Comparison of ENCODE assay signal across 10 cellular contexts in genomic region chr19:48968179-48968661, GRCh38. TPM values are rescaled to one million over a fixed set of nuclear protein-coding genes. Genes with fewer than 3 reads are reported as not detected.
DNase-seq lines count a peak whose midpoint lies in the region; ATAC-seq and TF ChIP-seq lines count a peak whose summit lies in the region.
"Had no signal": no experiment of that assay in that cellular context is flagged by ENCODE, and none has a peak within 500 bp of the region (broad histone marks: within the 10 kb centered on the region; RNA-seq: fewer than 3 reads in every experiment).

No MANE protein-coding gene starts in this region.

- ATAC-seq in GM21529 (IDR thresholded peaks at IDR 0.05; ENCODE audit: unreplicated experiment) (no peak), GM21576 (IDR thresholded peaks at IDR 0.05; ENCODE audit: unreplicated experiment) (no peak)
- ATAC-seq: activated CD4-positive, alpha-beta T cell treated with anti-CD3 and anti-CD28 coated beads for 36 hours had no signal

- H3K4me3 ChIP-seq in thyroid gland (replicated peaks in 1 of 3): no peak overlapping the region
- H3K4me3 ChIP-seq: lung had no signal

- intact Hi-C loops in activated naive CD4-positive, alpha-beta T cell treated with anti-CD3 and anti-CD28 coated beads for 36 hours (cut with micrococcal nuclease): loop anchor here (5.0 kb wide), 1 partner anchor 111 kb away; no protein-coding TSS in a partner anchor
- intact Hi-C loops in thyroid gland (cut with DNase I): no loop called here

- no peak for TF ChIP-seq CTCF in thyroid gland (IDR thresholded peaks at IDR 0.05)

- no peaks in the 10 kb centered on the region for H3K27me3 Mint-ChIP-seq in activated naive CD4-positive, alpha-beta T cell treated with anti-CD3 and anti-CD28 coated beads for 36 hours (ENCODE audit: low read depth)
- H3K27me3 Mint-ChIP-seq in activated naive CD4-positive, alpha-beta T cell treated with anti-CD3 and anti-CD28 coated beads, Interleukin-2, amount 10 ng/mL, durations not matched to agents 7 days and 5 days: no peaks in the 10 kb centered on the region
- no peaks in the 10 kb centered on the region for H3K27me3 Mint-ChIP-seq in activated naive CD8-positive, alpha-beta T cell
- H3K27me3 Mint-ChIP-seq: activated CD4-positive, alpha-beta T cell treated with anti-CD3 and anti-CD28 coated beads for 36 hours had no signal

- peak overlapping the region; percentile 56 for H3K27ac ChIP-seq in layer of hippocampus (ENCODE audit: low read depth, low read length)
- peak overlapping the region; percentile 1 to 97 (median 7) for H3K27ac ChIP-seq in thyroid gland

- H3K27ac Mint-ChIP-seq in activated naive CD4-positive, alpha-beta T cell treated with anti-CD3 and anti-CD28 coated beads for 36 hours: peak overlapping the region; percentile 46
- H3K27ac Mint-ChIP-seq in activated naive CD4-positive, alpha-beta T cell treated with anti-CD3 and anti-CD28 coated beads, Interleukin-2, amount 10 ng/mL, durations not matched to agents 7 days and 5 days: no peak overlapping the region
- peak overlapping the region; percentile 11 for H3K27ac Mint-ChIP-seq in activated naive CD8-positive, alpha-beta T cell
- H3K27ac Mint-ChIP-seq: activated CD4-positive, alpha-beta T cell treated with anti-CD3 and anti-CD28 coated beads for 36 hours had no signal

- H3K27me3 ChIP-seq in layer of hippocampus (ENCODE audit: control insufficient read depth, insufficient read depth, low read length) (no peaks in the 10 kb centered on the region), thyroid gland (no peaks in the 10 kb centered on the region)

- peaks cover 40% of the 10 kb centered on the region for H3K4me1 Mint-ChIP-seq in activated naive CD4-positive, alpha-beta T cell treated with anti-CD3 and anti-CD28 coated beads for 36 hours (ENCODE audit: low read depth)
- H3K4me1 Mint-ChIP-seq in activated naive CD4-positive, alpha-beta T cell treated with anti-CD3 and anti-CD28 coated beads, Interleukin-2, amount 10 ng/mL, durations not matched to agents 7 days and 5 days: peaks cover 44% of the 10 kb centered on the region
- peaks cover 37% of the 10 kb centered on the region for H3K4me1 Mint-ChIP-seq in activated naive CD8-positive, alpha-beta T cell (ENCODE audit: low read depth)

- no peaks in the 10 kb centered on the region for H3K9me3 ChIP-seq in thyroid gland

- DNase-seq in activated naive CD4-positive, alpha-beta T cell treated with anti-CD3 and anti-CD28 coated beads for 36 hours: no peak
- DNase-seq in activated naive CD4-positive, alpha-beta T cell treated with anti-CD3 and anti-CD28 coated beads, Interleukin-2, amount 10 ng/mL, durations not matched to agents 7 days and 5 days: no peak
- DNase-seq in thyroid gland (peak; percentile 30 to 48), ecto neural progenitor cell (ENCODE audit: low spot score) (no peak)
- DNase-seq: activated CD4-positive, alpha-beta T cell treated with anti-CD3 and anti-CD28 coated beads for 36 hours had no signal

- 70 to 75% methylated on average over 4 of the region's 4 CpGs for WGBS in thyroid gland, 2 donors

- TF ChIP-seq POLR2A in thyroid gland (IDR thresholded peaks at IDR 0.05): no peak

- H3K9me3 Mint-ChIP-seq in activated naive CD4-positive, alpha-beta T cell treated with anti-CD3 and anti-CD28 coated beads for 36 hours: no peaks in the 10 kb centered on the region
- H3K9me3 Mint-ChIP-seq in activated naive CD4-positive, alpha-beta T cell treated with anti-CD3 and anti-CD28 coated beads, Interleukin-2, amount 10 ng/mL, durations not matched to agents 7 days and 5 days: no peaks in the 10 kb centered on the region
- H3K9me3 Mint-ChIP-seq in activated naive CD8-positive, alpha-beta T cell (ENCODE audit: low read depth): no peaks in the 10 kb centered on the region

- CTCF ChIA-PET in activated naive CD4-positive, alpha-beta T cell treated with anti-CD3 and anti-CD28 coated beads for 36 hours (lab: Charles Lee): interaction anchor here (0.6 to 1.9 kb wide), 4 partner anchors 8 to 25 kb away, joined by 3 to 11 read pairs (median 4); partner anchors contain the start of genes GYS1 and RUVBL2
- CTCF ChIA-PET in activated naive CD4-positive, alpha-beta T cell treated with anti-CD3 and anti-CD28 coated beads, Interleukin-2, amount 10 ng/mL, durations not matched to agents 7 days and 5 days (lab: Charles Lee): interaction anchor here (1.3 to 1.8 kb wide), 4 partner anchors 24 to 180 kb away, joined by 3 to 9 read pairs (median 6); no protein-coding TSS in a partner anchor

- peaks cover 39 to 42% of the 10 kb centered on the region in 2 donors for H3K4me1 ChIP-seq in thyroid gland

- H3K36me3 ChIP-seq in thyroid gland: peaks cover 15 to 17% of the 10 kb centered on the region in 2 donors

- peak overlapping the region; percentile 32 for H3K4me3 Mint-ChIP-seq in activated naive CD4-positive, alpha-beta T cell treated with anti-CD3 and anti-CD28 coated beads for 36 hours
- H3K4me3 Mint-ChIP-seq in activated naive CD4-positive, alpha-beta T cell treated with anti-CD3 and anti-CD28 coated beads, Interleukin-2, amount 10 ng/mL, durations not matched to agents 7 days and 5 days: no peak overlapping the region
- H3K4me3 Mint-ChIP-seq in activated naive CD8-positive, alpha-beta T cell: peak overlapping the region; percentile 38

- H3K36me3 Mint-ChIP-seq in activated naive CD4-positive, alpha-beta T cell treated with anti-CD3 and anti-CD28 coated beads for 36 hours (ENCODE audit: low read depth): peaks cover 35% of the 10 kb centered on the region
- H3K36me3 Mint-ChIP-seq in activated naive CD4-positive, alpha-beta T cell treated with anti-CD3 and anti-CD28 coated beads, Interleukin-2, amount 10 ng/mL, durations not matched to agents 7 days and 5 days: peaks cover 39% of the 10 kb centered on the region
- H3K36me3 Mint-ChIP-seq in activated naive CD8-positive, alpha-beta T cell: peaks cover 3% of the 10 kb centered on the region

RNA-seq across cellular contexts. Expression of gene FTL, which starts 3.1 kb away (rescaled TPM):
- 1,000 to 10,000 TPM; 1,093 to 1,120 TPM for total RNA-seq in activated naive CD4-positive, alpha-beta T cell treated with anti-CD3 and anti-CD28 coated beads for 36 hours
- over 10,000 TPM in 1 of 4 donors, 1,000 to 10,000 TPM in 3; 5,748 to 12,335 (median 7,175) TPM for total RNA-seq in thyroid gland

RNA-seq across cellular contexts. Expression of gene BAX, which starts 13.5 kb away (rescaled TPM):
- total RNA-seq in activated naive CD4-positive, alpha-beta T cell treated with anti-CD3 and anti-CD28 coated beads for 36 hours: 100 to 1,000 TPM; 267 to 302 TPM
- total RNA-seq in thyroid gland: 10 to 100 TPM; 28.2 to 74.4 (median 41.2) TPM

RNA-seq across cellular contexts. Expression of gene GYS1, which starts 24.9 kb away (rescaled TPM):
- 10 to 100 TPM; 29.6 to 31.2 TPM for total RNA-seq in activated naive CD4-positive, alpha-beta T cell treated with anti-CD3 and anti-CD28 coated beads for 36 hours
- 10 to 100 TPM; 17.9 to 33.2 (median 23.9) TPM for total RNA-seq in thyroid gland

RNA-seq across cellular contexts. Expression of gene RUVBL2, which starts 25.5 kb away (rescaled TPM):
- 100 to 1,000 TPM; 119 to 126 TPM for total RNA-seq in activated naive CD4-positive, alpha-beta T cell treated with anti-CD3 and anti-CD28 coated beads for 36 hours
- total RNA-seq in thyroid gland: 100 to 1,000 TPM in 3 of 4 donors, 10 to 100 TPM in 1; 80.5 to 131 (median 118) TPM

RNA-seq across cellular contexts. Expression of gene DHDH, which starts 34.7 kb away (rescaled TPM):
- 1 to 10 TPM; 4.2 to 4.5 TPM for total RNA-seq in activated naive CD4-positive, alpha-beta T cell treated with anti-CD3 and anti-CD28 coated beads for 36 hours
- not detected for total RNA-seq in thyroid gland

Comparison
In these comparisons a context has a peak if more than half of its experiments do, and no peak if none do; other contexts are left out.
1. DNase-seq: peak in thyroid gland (2 of 2); none in activated naive CD4-positive, alpha-beta T cell treated with anti-CD3 and anti-CD28 coated beads for 36 hours (single experiment), activated naive CD4-positive, alpha-beta T cell treated with anti-CD3 and anti-CD28 coated beads, Interleukin-2, amount 10 ng/mL, durations not matched to agents 7 days and 5 days (single experiment) and ecto neural progenitor cell (single experiment).
2. RNA of gene FTL, which starts 3.1 kb away (total RNA-seq): 5,748 to 12,335 TPM in thyroid gland; 1,093 to 1,120 TPM in activated naive CD4-positive, alpha-beta T cell treated with anti-CD3 and anti-CD28 coated beads for 36 hours; every median in the first group is over 4 times any median in the second.